21 cellular contexts compared by ENCODE assay signal in genomic region chr11:96116341-96116740, GRCh38.
DNase-seq lines count a peak whose midpoint lies in the region; ATAC-seq and TF ChIP-seq lines count a peak whose summit lies in the region.
"Had no signal": no experiment of that assay in that cellular context is flagged by ENCODE, and none has a peak within 500 bp of the region (broad histone marks: within the 10 kb centered on the region; RNA-seq: fewer than 3 reads in every experiment).

No MANE protein-coding gene starts in this region.

- H3K36me3 ChIP-seq in WERI-Rb-1, result no peaks in the 10 kb centered on the region; the same call in 1 of the 2 replicates

- peaks cover 0 to 2% (median 0%) of the 10 kb centered on the region in 9 donors for H3K9me3 Mint-ChIP-seq in naive thymus-derived CD8-positive, alpha-beta T cell
- H3K9me3 Mint-ChIP-seq: GM23338, H9 had no signal

- H3K9me3 ChIP-seq in WERI-Rb-1 (ENCODE audit: severe bottlenecking), result no peaks in the 10 kb centered on the region

- DNase-seq in NCI-H2171 treated with DMSO at 0.1 percent for 48 hours (lab: John Stamatoyannopoulos, UW), result peak; percentile 24
- no peak for DNase-seq in NCI-H2171 (lab: John Stamatoyannopoulos, UW)
- peak; percentile 30 for DNase-seq in HCEC 1CT
- DNase-seq in WERI-Rb-1, result no peak
- no peak for DNase-seq in naive thymus-derived CD8-positive, alpha-beta T cell
- DNase-seq in putamen (ENCODE audit: low spot score), result no peak
- no peak for DNase-seq in stimulated activated CD4-positive, alpha-beta T cell treated with anti-CD3 and anti-CD28 coated beads, Interleukin-2, amount 100 ng/mL, for 24 hours
- no peak for DNase-seq in inferior parietal cortex (ENCODE audit: extremely low spot score)
- DNase-seq: ACHN, DMS53, H9, NCI-H1048, NCI-H1417, NCI-H1694, NCI-H2029 treated with DMSO at 0.1 percent for 48 hours, NCI-H226, NCI-H510A, SIG-M5 had no signal

- H3K27me3 ChIP-seq in WERI-Rb-1 (ENCODE audit: insufficient read depth, low read depth, severe bottlenecking), result no peaks in the 10 kb centered on the region

- H3K36me3 Mint-ChIP-seq in naive thymus-derived CD8-positive, alpha-beta T cell, result peaks cover 20 to 45% (median 40%) of the 10 kb centered on the region in 3 donors

- peak overlapping the region; percentile 47 for H3K27ac ChIP-seq in WERI-Rb-1
- H3K27ac ChIP-seq: 22Rv1, SK-N-MC had no signal

- H3K4me1 Mint-ChIP-seq in naive thymus-derived CD8-positive, alpha-beta T cell, result peaks cover 32 to 78% (median 55%) of the 10 kb centered on the region in 4 donors

- H3K4me3 ChIP-seq in WERI-Rb-1 (ENCODE audit: low read depth, low read length), result no peak overlapping the region
- H3K4me3 ChIP-seq: GM23338, SK-N-MC had no signal

- H3K27me3 Mint-ChIP-seq in naive thymus-derived CD8-positive, alpha-beta T cell, result no peaks in the 10 kb centered on the region

- no peak overlapping the region for H3K4me3 Mint-ChIP-seq in naive thymus-derived CD8-positive, alpha-beta T cell
- H3K4me3 Mint-ChIP-seq: GM23338, H9 had no signal

- POLR2A ChIA-PET in naive thymus-derived CD8-positive, alpha-beta T cell (lab: Charles Lee), result no interaction called here

- peak overlapping the region in 8 of 10 donors; percentile 3 to 86 (median 16) for H3K27ac Mint-ChIP-seq in naive thymus-derived CD8-positive, alpha-beta T cell
- H3K27ac Mint-ChIP-seq: GM23338, H9 had no signal

- TF ChIP-seq CTCF in WERI-Rb-1 (IDR thresholded peaks at IDR 0.05; ENCODE audit: low read depth, low read length), result no peak

- ATAC-seq in naive thymus-derived CD8-positive, alpha-beta T cell, result no peak
- ATAC-seq: GM23338 had no signal

Comparison
In these comparisons a context has a peak if more than half of its experiments do, and no peak if none do; other contexts are left out.
1. DNase-seq: peak in NCI-H2171 treated with DMSO at 0.1 percent for 48 hours (single experiment) and HCEC 1CT (single experiment); none in NCI-H2171 (single experiment), WERI-Rb-1 (single experiment), naive thymus-derived CD8-positive, alpha-beta T cell (0 of 10), putamen (single experiment), stimulated activated CD4-positive, alpha-beta T cell treated with anti-CD3 and anti-CD28 coated beads, Interleukin-2, amount 100 ng/mL, for 24 hours (0 of 2) and inferior parietal cortex (single experiment).